1 cellular context compared by ENCODE assay signal in genomic region chr5:173771058-173771742, GRCh38.
TF ChIP-seq lines count a peak whose summit lies in the region.

No MANE protein-coding gene starts in this region.

TF ChIP-seq in K562, 482 proteins besides CTCF, POLR2A, EP300 and RAD21 (continued from another document):
- TF ChIP-seq HMBOX1 (IDR thresholded peaks at IDR 0.05) (no peak), ZNF592 (IDR thresholded peaks at IDR 0.05) (peak; percentile 57), CEBPZ (IDR thresholded peaks at IDR 0.05; ENCODE audit: borderline replicate concordance, low read depth, low read length) (no peak), ZNF778 (CRISPR knock-in tag; IDR thresholded peaks at IDR 0.05) (no peak), ZNF41 (CRISPR knock-in tag; conservative IDR thresholded peaks at IDR 0.05) (no peak), IRF9 (tag; IDR thresholded peaks at IDR 0.05) (no peak), AFF1 (IDR thresholded peaks at IDR 0.05; ENCODE audit: low read depth in 1 of 2, partially characterized antibody in 2 of 2) (no peak), GTF2E2 (tag; IDR thresholded peaks at IDR 0.05) (no peak), ZNF197 (CRISPR knock-in tag; IDR thresholded peaks at IDR 0.05; ENCODE audit: low read depth) (no peak), KDM1A (IDR thresholded peaks at IDR 0.05) (no peak)
